In genomic region chr13:69737129-69737935, GRCh38 we compare ENCODE assay signal across 25 cellular contexts.
"Had no signal": no experiment of that assay in that cellular context is flagged by ENCODE, and none has a peak within 500 bp of the region (broad histone marks: within the 10 kb centered on the region; RNA-seq: fewer than 3 reads in every experiment).

No MANE protein-coding gene starts in this region.

- H3K27me3 ChIP-seq: foreskin keratinocyte, hepatocyte had no signal

- H3K27ac ChIP-seq: foreskin keratinocyte, hepatocyte, thoracic aorta had no signal

- H3K9me3 ChIP-seq: mucosa of descending colon, thoracic aorta had no signal

- H3K4me3 Mint-ChIP-seq: activated CD4-positive, alpha-beta memory T cell treated with anti-CD3 and anti-CD28 coated beads for 36 hours; activated naive CD4-positive, alpha-beta T cell treated with anti-CD3 and anti-CD28 coated beads for 36 hours; activated T-cell treated with anti-CD3 and anti-CD28 coated beads, Interleukin-2, amount 50 U/mL, for 72 hours; brain; naive B cell; neural crest cell; stimulated activated naive B cell treated with anti-CD40 and anti-IgM and Interleukin-4, amounts not matched to agents 10 μg/mL and 1 μg/mL and 100 μg/mL, for 72 hours; T-helper 17 cell; type B pancreatic cell had no signal

- ATAC-seq: activated T-cell treated with anti-CD3 and anti-CD28 coated beads, Interleukin-2, amount 50 U/mL, for 72 hours; foreskin keratinocyte; mucosa of descending colon; stimulated activated naive B cell treated with anti-CD40 and anti-IgM and Interleukin-4, amounts not matched to agents 10 μg/mL and 1 μg/mL and 100 μg/mL, for 72 hours; T-helper 17 cell had no signal

- H3K4me2 ChIP-seq: hepatocyte had no signal

- H3K4me1 ChIP-seq: foreskin keratinocyte had no signal

- H3K27ac Mint-ChIP-seq: activated CD4-positive, alpha-beta memory T cell treated with anti-CD3 and anti-CD28 coated beads for 36 hours; activated naive CD4-positive, alpha-beta T cell treated with anti-CD3 and anti-CD28 coated beads for 36 hours; activated T-cell treated with anti-CD3 and anti-CD28 coated beads, Interleukin-2, amount 50 U/mL, for 72 hours; brain; naive B cell; stimulated activated naive B cell treated with anti-CD40 and anti-IgM and Interleukin-4, amounts not matched to agents 10 μg/mL and 1 μg/mL and 100 μg/mL, for 72 hours; T-helper 17 cell; type B pancreatic cell had no signal

- H2AFZ ChIP-seq: hepatocyte had no signal

- H3K79me2 ChIP-seq: hepatocyte had no signal

- H3K27me3 Mint-ChIP-seq: activated CD4-positive, alpha-beta memory T cell treated with anti-CD3 and anti-CD28 coated beads for 36 hours; brain; naive B cell; stimulated activated naive B cell treated with anti-CD40 and anti-IgM and Interleukin-4, amounts not matched to agents 10 μg/mL and 1 μg/mL and 100 μg/mL, for 72 hours; T-helper 17 cell; type B pancreatic cell had no signal

- H3K4me1 Mint-ChIP-seq: brain; naive B cell; neural crest cell; stimulated activated naive B cell treated with anti-CD40 and anti-IgM and Interleukin-4, amounts not matched to agents 10 μg/mL and 1 μg/mL and 100 μg/mL, for 72 hours; T-helper 17 cell had no signal

- H3K36me3 ChIP-seq: thoracic aorta had no signal

- DNase-seq: activated CD4-positive, alpha-beta memory T cell treated with anti-CD3 and anti-CD28 coated beads for 36 hours; activated CD4-positive, alpha-beta T cell treated with anti-CD3 and anti-CD28 coated beads for 48 hours; activated CD4-positive, CD25-positive, alpha-beta regulatory T cell; activated effector memory CD4-positive, alpha-beta T cell treated with Interleukin-2 at 50 U/mL for 16 hours; activated naive CD4-positive, alpha-beta T cell treated with anti-CD3 and anti-CD28 coated beads for 36 hours; activated T-cell treated with anti-CD3 and anti-CD28 coated beads, Interleukin-2, amount 50 U/mL, for 72 hours; anterior cingulate cortex; caudate nucleus; dermis blood vessel endothelial cell; effector CD8-positive, alpha-beta T cell; foreskin keratinocyte; kidney glomerular epithelial cell; mesenchymal stem cell; mucosa of descending colon; naive B cell; stimulated activated CD4-positive, alpha-beta T cell treated with anti-CD3 and anti-CD28 coated beads, Interleukin-2, amount 100 ng/mL, for 48 hours; stimulated activated CD8-positive, alpha-beta memory T cell treated with anti-CD3 and anti-CD28 coated beads, Interleukin-4, amount 100 ng/mL, for 48 hours; stimulated activated naive B cell treated with anti-CD40 and anti-IgM and Interleukin-4, amounts not matched to agents 10 μg/mL and 1 μg/mL and 100 μg/mL, for 72 hours; SW 1271; T-helper 17 cell had no signal

- H3K9me3 Mint-ChIP-seq: brain; stimulated activated naive B cell treated with anti-CD40 and anti-IgM and Interleukin-4, amounts not matched to agents 10 μg/mL and 1 μg/mL and 100 μg/mL, for 72 hours; type B pancreatic cell had no signal

- H3K4me3 ChIP-seq: hepatocyte, mucosa of descending colon, thoracic aorta had no signal
